26 cellular contexts compared by ENCODE assay signal in genomic region chr10:26520575-26520974, GRCh38.
"Had no signal": no experiment of that assay in that cellular context is flagged by ENCODE, and none has a peak within 500 bp of the region (broad histone marks: within the 10 kb centered on the region; RNA-seq: fewer than 3 reads in every experiment).

No MANE protein-coding gene starts in this region.

- H3K27ac ChIP-seq: colonic mucosa, gastrocnemius medialis, pancreas, stomach, thyroid gland, vagina had no signal

- H3K9me3 ChIP-seq: colonic mucosa, gastrocnemius medialis, mucosa of descending colon, neutrophil, pancreas, thyroid gland, vagina had no signal

- DNase-seq: colonic mucosa; effector CD8-positive, alpha-beta T cell; foreskin fibroblast; gastrocnemius medialis; head of caudate nucleus; kidney; mesenchymal stem cell; mucosa of descending colon; naive B cell; pancreas; stimulated activated CD4-positive, alpha-beta T cell treated with anti-CD3 and anti-CD28 coated beads, Interleukin-12 subunit alpha, Interleukin-12 subunit beta, amount 100 ng/mL, for 4 hours; stimulated activated CD4-positive, alpha-beta T cell treated with anti-CD3 and anti-CD28 coated beads, Interleukin-1b, Interleukin-23, amount 100 ng/mL, for 48 hours; stimulated activated CD4-positive, alpha-beta T cell treated with anti-CD3 and anti-CD28 coated beads, Interleukin-4, amount 100 ng/mL, for 1 hour; stimulated activated CD8-positive, alpha-beta memory T cell treated with anti-CD3 and anti-CD28 coated beads, Interleukin-4, amount 100 ng/mL, for 48 hours; stimulated activated naive CD4-positive, alpha-beta T cell treated with Interleukin-2 at 50 U/mL for 16 hours; stomach; thyroid gland; trophoblast cell had no signal

- H3K27me3 Mint-ChIP-seq: dendritic cell treated with granulocyte-macrophage colony-stimulating factor and Interleukin-4, amounts not matched to agents 40 ng/mL and 50 ng/mL, for 4 days; naive B cell had no signal

- H3K27me3 ChIP-seq: colonic mucosa, gastrocnemius medialis, neutrophil, pancreas, stomach, thyroid gland, vagina had no signal

- H3K4me3 Mint-ChIP-seq: dendritic cell treated with granulocyte-macrophage colony-stimulating factor and Interleukin-4, amounts not matched to agents 40 ng/mL and 50 ng/mL, for 4 days; mesothelial cell of epicardium; naive B cell had no signal

- H3K36me3 Mint-ChIP-seq: mesothelial cell of epicardium had no signal

- H3K4me1 ChIP-seq: colonic mucosa, gastrocnemius medialis, pancreas, thyroid gland, vagina had no signal

- H3K27ac Mint-ChIP-seq: mesothelial cell of epicardium had no signal

- H3K36me3 ChIP-seq: colonic mucosa, gastrocnemius medialis, pancreas, stomach, thyroid gland, vagina had no signal

- H3K4me3 ChIP-seq: colonic mucosa, gastrocnemius medialis, lung, mucosa of descending colon, pancreas, smooth muscle cell, stomach, thyroid gland, vagina had no signal

- ATAC-seq: gastrocnemius medialis, left lobe of liver, mucosa of descending colon, pancreas, sciatic nerve had no signal
